Comparison of ENCODE assay signal across 8 cellular contexts in genomic region chr17:27879987-27880608, GRCh38. TPM values are rescaled to one million over a fixed set of nuclear protein-coding genes. Genes with fewer than 3 reads are reported as not detected.
A peak's percentile ranks its signal among the peaks of the same experiment; 100 is the strongest.
DNase-seq lines count a peak whose midpoint lies in the region; ATAC-seq, FAIRE-seq and TF ChIP-seq lines count a peak whose summit lies in the region.

No MANE protein-coding gene starts in this region.

- TF ChIP-seq CTCF in GM13976 (IDR thresholded peaks at IDR 0.05; ENCODE audit: borderline replicate concordance, control extremely low read depth, extremely low read depth, insufficient read depth, missing control alignments) (peak; percentile 91), LNCAP (IDR thresholded peaks at IDR 0.05) (peak; percentile 91), SK-N-SH (IDR thresholded peaks at IDR 0.05) (peak; percentile 89), upper lobe of right lung (IDR thresholded peaks at IDR 0.05) (peak; percentile 76)

- H3K18ac ChIP-seq in trophoblast cell (ENCODE audit: low read length): no peak overlapping the region

- in situ Hi-C loops in GM13976 (cut with MboI; ENCODE audit: low sequenced_read_pairs, unreplicated experiment): loop anchor here (10.0 kb wide), 1 partner anchor 115 kb away; no protein-coding TSS in a partner anchor

- H3K79me2 ChIP-seq in SK-N-SH (ENCODE audit: insufficient read depth) (no peaks in the 10 kb centered on the region), trophoblast cell (ENCODE audit: control insufficient read depth, insufficient read depth, low read length, poor library complexity) (peaks cover 2% of the 10 kb centered on the region)

- peak; percentile 88 for DNase-seq in GM13976 (ENCODE audit: low spot score)
- DNase-seq in SK-N-SH: peak; percentile 88
- DNase-seq in activated naive CD4-positive, alpha-beta T cell treated with Interleukin-2 at 50 U/mL for 16 hours: peak; percentile 68
- DNase-seq in germinal center (ENCODE audit: low spot score): peak; percentile 69
- DNase-seq in trophoblast cell: peak; percentile 71 to 87
- DNase-seq in upper lobe of right lung: peak; percentile 74

- H3K9ac ChIP-seq in SK-N-SH (no peak overlapping the region), trophoblast cell (ENCODE audit: low read length) (no peak overlapping the region)

- no peak overlapping the region for H3K23ac ChIP-seq in trophoblast cell (ENCODE audit: low read length)

- no peaks in the 10 kb centered on the region for H3K36me3 ChIP-seq in SK-N-SH (replicated peaks in 1 of 2; ENCODE audit: control insufficient read depth in 1 of 2, insufficient read depth in 2 of 2, low read length in 1 of 2)
- H3K36me3 ChIP-seq in trophoblast cell (ENCODE audit: control insufficient read depth in 1 of 2, insufficient read depth in 2 of 2, low read length in 2 of 2): no peaks in the 10 kb centered on the region
- H3K36me3 ChIP-seq in upper lobe of right lung: no peaks in the 10 kb centered on the region

- intact Hi-C loops in upper lobe of right lung (cut with DNase I): no loop called here

- no peak overlapping the region for H3K4ac ChIP-seq in trophoblast cell (ENCODE audit: low read depth, low read length)

- CTCF ChIA-PET in SK-N-SH (lab: Yijun Ruan, JAX): interaction anchor here (0.5 to 12.4 kb wide), 69 partner anchors 9 to 642 kb away, joined by 3 to 289 read pairs (median 5); partner anchors contain the start of genes KSR1, LYRM9, NOS2 and TNFAIP1

- WGBS in SK-N-SH (ENCODE audit: low lambda C conversion rate): 0% methylated on average over 3 of the region's 3 CpGs
- no CpG with 5 or more reads among the region's 3 CpGs for WGBS in trophoblast cell (ENCODE audit: extremely low coverage, insufficient coverage, insufficient read length)

- no peaks in the 10 kb centered on the region for H3K27me3 ChIP-seq in SK-N-SH (ENCODE audit: insufficient read depth)
- H3K27me3 ChIP-seq in trophoblast cell (ENCODE audit: insufficient read depth, low read length): no peaks in the 10 kb centered on the region
- H3K27me3 ChIP-seq in upper lobe of right lung: no peaks in the 10 kb centered on the region

- no peak overlapping the region for H3K14ac ChIP-seq in trophoblast cell (ENCODE audit: low read length)

- H4K12ac ChIP-seq in trophoblast cell (ENCODE audit: low read depth, low read length): no peak overlapping the region

- H3K4me2 ChIP-seq in SK-N-SH (no peak overlapping the region), trophoblast cell (ENCODE audit: low read length) (no peak overlapping the region)

- peaks cover 0 to 3% of the 10 kb centered on the region in 2 experiments; a peak in 1 of 4 replicates for H3K4me1 ChIP-seq in SK-N-SH (ENCODE audit: control insufficient read depth in 1 of 2, insufficient read depth in 2 of 2, low read depth in 1 of 2, low read length in 1 of 2)
- no peaks in the 10 kb centered on the region for H3K4me1 ChIP-seq in trophoblast cell (ENCODE audit: control insufficient read depth in 1 of 2, insufficient read depth in 2 of 2, low read length in 2 of 2)
- no peaks in the 10 kb centered on the region for H3K4me1 ChIP-seq in upper lobe of right lung

- H3K9me3 ChIP-seq in SK-N-SH (no peaks in the 10 kb centered on the region), trophoblast cell (ENCODE audit: insufficient read depth, low read depth, low read length) (peaks cover 2% of the 10 kb centered on the region), upper lobe of right lung (no peaks in the 10 kb centered on the region)

- H2AK5ac ChIP-seq in trophoblast cell (ENCODE audit: low read length): no peak overlapping the region

- no peaks in the 10 kb centered on the region for H3K9me2 ChIP-seq in SK-N-SH

- H3K4me3 ChIP-seq in SK-N-SH (ENCODE audit: low read depth in 2 of 2, low read length in 1 of 2): no peak overlapping the region; a peak in 1 of 4 replicates
- H3K4me3 ChIP-seq in trophoblast cell (ENCODE audit: low read depth, low read length): no peak overlapping the region
- no peak overlapping the region for H3K4me3 ChIP-seq in upper lobe of right lung

- H4K8ac ChIP-seq in trophoblast cell (ENCODE audit: low read depth, low read length): no peak overlapping the region

- no peak overlapping the region for H4K91ac ChIP-seq in trophoblast cell (ENCODE audit: low read depth, low read length)

- no peak overlapping the region for H2BK12ac ChIP-seq in trophoblast cell (ENCODE audit: low read length)

- H4K20me1 ChIP-seq in SK-N-SH (ENCODE audit: insufficient read depth): no peaks in the 10 kb centered on the region

- H2AFZ ChIP-seq in SK-N-SH (ENCODE audit: low read depth) (no peak overlapping the region), trophoblast cell (ENCODE audit: insufficient read depth, low read length, poor library complexity) (no peak overlapping the region)

- ATAC-seq in upper lobe of right lung: peak; percentile 92

- H2BK120ac ChIP-seq in trophoblast cell (ENCODE audit: insufficient read depth, low read length, poor library complexity): no peak overlapping the region

- H2BK5ac ChIP-seq in trophoblast cell (ENCODE audit: low read depth, low read length, poor library complexity): no peak overlapping the region

- POLR2A ChIA-PET in SK-N-SH (lab: Yijun Ruan, JAX): interaction anchor here (1.0 kb wide), 1 partner anchor 120 kb away, joined by 5 read pairs; no protein-coding TSS in a partner anchor

- TF ChIP-seq RAD21 in SK-N-SH (IDR thresholded peaks at IDR 0.05; ENCODE audit: low read length): peak; percentile 95

- H3K27ac ChIP-seq in SK-N-SH (ENCODE audit: low read depth in 2 of 2, low read length in 1 of 2) (no peak overlapping the region), trophoblast cell (ENCODE audit: low read depth, low read length) (no peak overlapping the region), upper lobe of right lung (no peak overlapping the region)

- no peak for TF ChIP-seq EP300 in SK-N-SH (IDR thresholded peaks at IDR 0.05; ENCODE audit: borderline replicate concordance in 1 of 2, low read depth in 1 of 2, low read length in 1 of 2)

- peak; percentile 51 for FAIRE-seq in A204.1 (lab: Jason Lieb, UNC)

- no peaks in the 10 kb centered on the region for H3F3A ChIP-seq in SK-N-SH (replicated peaks; ENCODE audit: insufficient read depth)

- H3K79me1 ChIP-seq in trophoblast cell (ENCODE audit: low read length): no peaks in the 10 kb centered on the region

TF ChIP-seq in SK-N-SH, 30 proteins besides CTCF, POLR2A, EP300 and RAD21:
- no peak for TF ChIP-seq GATA2 (CRISPR knock-in tag; IDR thresholded peaks at IDR 0.05)
- TF ChIP-seq TCF12 (IDR thresholded peaks at IDR 0.05): no peak
- TF ChIP-seq SMC3 (IDR thresholded peaks at IDR 0.05; ENCODE audit: low read depth, low read length): peak; percentile 77
- TF ChIP-seq FOSL2 (IDR thresholded peaks at IDR 0.05; ENCODE audit: borderline replicate concordance, low read depth): no peak
- no peak for TF ChIP-seq SIN3A (IDR thresholded peaks at IDR 0.05; ENCODE audit: borderline replicate concordance, low read depth, low read length)
- no peak for TF ChIP-seq JUND (IDR thresholded peaks at IDR 0.05)
- no peak for TF ChIP-seq RXRA (IDR thresholded peaks at IDR 0.05; ENCODE audit: borderline replicate concordance, low read depth)
- TF ChIP-seq, protein P1, sequence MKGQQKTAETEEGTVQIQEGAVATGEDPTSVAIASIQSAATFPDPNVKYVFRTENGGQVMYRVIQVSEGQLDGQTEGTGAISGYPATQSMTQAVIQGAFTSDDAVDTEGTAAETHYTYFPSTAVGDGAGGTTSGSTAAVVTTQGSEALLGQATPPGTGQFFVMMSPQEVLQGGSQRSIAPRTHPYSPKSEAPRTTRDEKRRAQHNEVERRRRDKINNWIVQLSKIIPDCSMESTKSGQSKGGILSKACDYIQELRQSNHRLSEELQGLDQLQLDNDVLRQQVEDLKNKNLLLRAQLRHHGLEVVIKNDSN (IDR thresholded peaks at IDR 0.05; ENCODE audit: borderline replicate concordance, low read depth): no peak

RNA-seq across cellular contexts. Expression of gene LYRM9, which starts 13.1 kb away (rescaled TPM):
- polyA plus RNA-seq in SK-N-SH (2012; rRNA removed): 4.6 and 5.7 TPM in 2 replicates
- polyA plus RNA-seq in SK-N-SH (2012; cell fraction: cytosol; rRNA removed): 4.3 and 4.9 TPM in 2 replicates
- polyA plus RNA-seq in SK-N-SH (2012; cell fraction: nucleus; rRNA removed): 14.7 and 22.4 TPM in 2 replicates
- 3.0 and 3.9 TPM in 2 replicates for polyA plus RNA-seq in trophoblast cell (2013)
- total RNA-seq in upper lobe of right lung: 9.0 TPM
